9 cellular contexts compared by ENCODE assay signal in genomic region chr10:129005080-129005479, GRCh38.
"Had no signal": no experiment of that assay in that cellular context is flagged by ENCODE, and none has a peak within 500 bp of the region (broad histone marks: within the 10 kb centered on the region; RNA-seq: fewer than 3 reads in every experiment).

No MANE protein-coding gene starts in this region.

- H3K4me3 ChIP-seq: GM23248, HAP-1 had no signal

- ATAC-seq: HCT116 had no signal

- H3K36me3 ChIP-seq: HAP-1 had no signal

- H3K4me1 ChIP-seq: HAP-1 had no signal

- H3K4me2 ChIP-seq: KMS-11 had no signal

- DNase-seq: GM23248, GOT3, H7, HFFc6, KBM-7 had no signal

- H3K27ac ChIP-seq: GM23248, HL-60, KMS-11 had no signal

- H3K9ac ChIP-seq: GM23248, KMS-11 had no signal
